14 cellular contexts compared by ENCODE assay signal in genomic region chr6:43981363-43981990, GRCh38.
DNase-seq lines count a peak whose midpoint lies in the region; ATAC-seq and TF ChIP-seq lines count a peak whose summit lies in the region.
"Had no signal": no experiment of that assay in that cellular context is flagged by ENCODE, and none has a peak within 500 bp of the region (broad histone marks: within the 10 kb centered on the region; RNA-seq: fewer than 3 reads in every experiment).

No MANE protein-coding gene starts in this region.

- TF ChIP-seq CTCF in activated B cell treated with CpG ODN at 0.5 μM for 24 hours (IDR thresholded peaks at IDR 0.05): no peak
- TF ChIP-seq CTCF in testis (IDR thresholded peaks at IDR 0.05): no peak

- CTCF ChIA-PET in activated B cell treated with CpG ODN at 0.5 μM for 24 hours (lab: Charles Lee): no interaction called here

- H3K27me3 Mint-ChIP-seq in activated T-cell treated with anti-CD3 and anti-CD28 coated beads, Interleukin-2, amount 50 U/mL, for 24 hours: peaks cover 7% of the 10 kb centered on the region
- peaks cover 16% of the 10 kb centered on the region for H3K27me3 Mint-ChIP-seq in activated T-cell treated with anti-CD3 and anti-CD28 coated beads, Interleukin-2, amount 50 U/mL, for 4 hours (ENCODE audit: low read depth)
- H3K27me3 Mint-ChIP-seq in activated B cell treated with CpG ODN at 0.5 μM for 24 hours: peaks cover 12% of the 10 kb centered on the region

- H3K27ac Mint-ChIP-seq in activated T-cell treated with anti-CD3 and anti-CD28 coated beads, Interleukin-2, amount 50 U/mL, for 24 hours: no peak overlapping the region
- H3K27ac Mint-ChIP-seq in activated B cell treated with CpG ODN at 0.5 μM for 24 hours: no peak overlapping the region

- WGBS in testis, 2 donors: 78 to 92% methylated on average over 1 to 4 of the region's 4 CpGs

- intact Hi-C loops in activated B cell treated with CpG ODN at 0.5 μM for 24 hours (cut with micrococcal nuclease): no loop called here
- intact Hi-C loops in testis (cut with DNase I; ENCODE audit: low total_unique reads): no loop called here

- H3K36me3 Mint-ChIP-seq in activated T-cell treated with anti-CD3 and anti-CD28 coated beads, Interleukin-2, amount 50 U/mL, for 24 hours (ENCODE audit: low read depth): no peaks in the 10 kb centered on the region
- no peaks in the 10 kb centered on the region for H3K36me3 Mint-ChIP-seq in activated T-cell treated with anti-CD3 and anti-CD28 coated beads, Interleukin-2, amount 50 U/mL, for 4 hours (ENCODE audit: insufficient read depth)
- H3K36me3 Mint-ChIP-seq in activated B cell treated with CpG ODN at 0.5 μM for 24 hours (ENCODE audit: low read depth): no peaks in the 10 kb centered on the region

- H3K4me3 ChIP-seq in testis: no peak overlapping the region
- H3K4me3 ChIP-seq: Peyer's patch had no signal

- H3K36me3 ChIP-seq in testis (ENCODE audit: low read depth, missing control alignments): no peaks in the 10 kb centered on the region
- H3K36me3 ChIP-seq: Peyer's patch had no signal

- no peaks in the 10 kb centered on the region for H3K4me1 ChIP-seq in testis

- H3K9me3 ChIP-seq in testis: no peaks in the 10 kb centered on the region
- H3K9me3 ChIP-seq: Peyer's patch had no signal

- H3K27me3 ChIP-seq in testis: no peaks in the 10 kb centered on the region
- H3K27me3 ChIP-seq: Peyer's patch had no signal

- no peak overlapping the region for H3K4me3 Mint-ChIP-seq in activated T-cell treated with anti-CD3 and anti-CD28 coated beads, Interleukin-2, amount 50 U/mL, for 24 hours
- no peak overlapping the region for H3K4me3 Mint-ChIP-seq in activated T-cell treated with anti-CD3 and anti-CD28 coated beads, Interleukin-2, amount 50 U/mL, for 4 hours
- H3K4me3 Mint-ChIP-seq in activated B cell treated with CpG ODN at 0.5 μM for 24 hours: no peak overlapping the region

- H3K27ac ChIP-seq in testis: no peak overlapping the region
- H3K27ac ChIP-seq: C4-2B, Peyer's patch had no signal

- POLR2A ChIA-PET in activated B cell treated with CpG ODN at 0.5 μM for 24 hours (lab: Charles Lee): no interaction called here

- no peak for TF ChIP-seq POLR2A in testis (IDR thresholded peaks at IDR 0.05)

- no peaks in the 10 kb centered on the region for H3K9me3 Mint-ChIP-seq in activated T-cell treated with anti-CD3 and anti-CD28 coated beads, Interleukin-2, amount 50 U/mL, for 24 hours
- H3K9me3 Mint-ChIP-seq in activated T-cell treated with anti-CD3 and anti-CD28 coated beads, Interleukin-2, amount 50 U/mL, for 4 hours: no peaks in the 10 kb centered on the region
- no peaks in the 10 kb centered on the region for H3K9me3 Mint-ChIP-seq in activated B cell treated with CpG ODN at 0.5 μM for 24 hours

- peaks cover 1% of the 10 kb centered on the region for H3K4me1 Mint-ChIP-seq in activated T-cell treated with anti-CD3 and anti-CD28 coated beads, Interleukin-2, amount 50 U/mL, for 24 hours (ENCODE audit: low read depth)
- no peaks in the 10 kb centered on the region for H3K4me1 Mint-ChIP-seq in activated T-cell treated with anti-CD3 and anti-CD28 coated beads, Interleukin-2, amount 50 U/mL, for 4 hours (ENCODE audit: low read depth)
- H3K4me1 Mint-ChIP-seq in activated B cell treated with CpG ODN at 0.5 μM for 24 hours: no peaks in the 10 kb centered on the region

- ATAC-seq in activated T-cell treated with anti-CD3 and anti-CD28 coated beads, Interleukin-2, amount 50 U/mL, for 4 hours: no peak
- no peak for ATAC-seq in activated B cell treated with CpG ODN at 0.5 μM for 24 hours (ENCODE audit: low read depth)
- no peak for ATAC-seq in HG02759 (IDR thresholded peaks at IDR 0.05; ENCODE audit: unreplicated experiment)

- DNase-seq in activated T-cell treated with anti-CD3 and anti-CD28 coated beads, Interleukin-2, amount 50 U/mL, for 24 hours: peak; percentile 20
- DNase-seq in activated T-cell treated with anti-CD3 and anti-CD28 coated beads, Interleukin-2, amount 50 U/mL, for 4 hours: no peak
- DNase-seq in activated B cell treated with CpG ODN at 0.5 μM for 24 hours (peak; percentile 1), islet precursor cell (peak; percentile 51), testis (peak; percentile 12), amniotic stem cell (lab: John Stamatoyannopoulos, UW) (no peak), T-helper 1 cell (no peak)
- DNase-seq: Kasumi-1, NCI-H1930, NCI-H2171 treated with DMSO at 0.1 percent for 48 hours, NCI-H510A treated with DMSO at 0.1 percent for 48 hours had no signal

Comparison
In these comparisons a context has a peak if more than half of its experiments do, and no peak if none do; other contexts are left out.
1. DNase-seq: peak in activated T-cell treated with anti-CD3 and anti-CD28 coated beads, Interleukin-2, amount 50 U/mL, for 24 hours (single experiment), activated B cell treated with CpG ODN at 0.5 μM for 24 hours (single experiment), islet precursor cell (single experiment) and testis (single experiment); none in activated T-cell treated with anti-CD3 and anti-CD28 coated beads, Interleukin-2, amount 50 U/mL, for 4 hours (single experiment), amniotic stem cell (single experiment) and T-helper 1 cell (0 of 5).